Comparison of ENCODE assay signal across 8 cellular contexts in genomic region chr21:44874497-44875331, GRCh38. TPM values are rescaled to one million over a fixed set of nuclear protein-coding genes. Genes with fewer than 3 reads are reported as not detected.
DNase-seq lines count a peak whose midpoint lies in the region; ATAC-seq and TF ChIP-seq lines count a peak whose summit lies in the region.

No MANE protein-coding gene starts in this region.

- peak overlapping the region; percentile 87 for H3K27ac ChIP-seq in muscle layer of duodenum (ENCODE audit: low read length)

- peak overlapping the region; percentile 70 for H3K4me3 ChIP-seq in GM12865 (ENCODE audit: low read depth, low read length)
- H3K4me3 ChIP-seq in muscle layer of duodenum (ENCODE audit: low read depth in 1 of 2, low read length in 2 of 2) = peak overlapping the region; percentile 63 to 92

- no peaks in the 10 kb centered on the region for H3K9me3 ChIP-seq in muscle layer of duodenum (ENCODE audit: control insufficient read depth in 1 of 2, low read length in 2 of 2)

- H3K27me3 Mint-ChIP-seq in activated CD4-positive, alpha-beta T cell treated with anti-CD3 and anti-CD28 coated beads, Interleukin-2, amount 10 ng/mL, durations not matched to agents 24 days and 14 days = no peaks in the 10 kb centered on the region

- H3K9me3 Mint-ChIP-seq in activated CD4-positive, alpha-beta T cell treated with anti-CD3 and anti-CD28 coated beads, Interleukin-2, amount 10 ng/mL, durations not matched to agents 24 days and 14 days = no peaks in the 10 kb centered on the region

- H3K4me1 Mint-ChIP-seq in activated CD4-positive, alpha-beta T cell treated with anti-CD3 and anti-CD28 coated beads, Interleukin-2, amount 10 ng/mL, durations not matched to agents 24 days and 14 days = peaks cover 45% of the 10 kb centered on the region

- peak; percentile 57 for DNase-seq in GM12865 (ENCODE audit: low read depth)
- DNase-seq in HT1080 (ENCODE audit: low read depth) = peak; percentile 40
- peak; percentile 85 for DNase-seq in activated CD4-positive, alpha-beta T cell treated with anti-CD3 and anti-CD28 coated beads, Interleukin-2, amount 10 ng/mL, durations not matched to agents 24 days and 14 days
- DNase-seq in ureter (ENCODE audit: low spot score) = peak; percentile 69
- DNase-seq in midbrain (lab: John Stamatoyannopoulos, UW) = no peak
- no peak for DNase-seq in GOT3 (lab: John Stamatoyannopoulos, UW)

- ATAC-seq in esophagus mucosa = peak; percentile 10

- H3K27me3 ChIP-seq in muscle layer of duodenum (ENCODE audit: low read depth, low read length) = no peaks in the 10 kb centered on the region

- no peaks in the 10 kb centered on the region for H3K36me3 ChIP-seq in muscle layer of duodenum (ENCODE audit: control insufficient read depth in 1 of 2, insufficient read depth in 2 of 2, low read length in 2 of 2)

- TF ChIP-seq CTCF in GM12865 (IDR thresholded peaks at IDR 0.05; ENCODE audit: insufficient read depth, low read depth, low read length, missing control alignments) = no peak

- peak overlapping the region; percentile 92 for H3K27ac Mint-ChIP-seq in activated CD4-positive, alpha-beta T cell treated with anti-CD3 and anti-CD28 coated beads, Interleukin-2, amount 10 ng/mL, durations not matched to agents 24 days and 14 days

- peaks cover 17 to 35% of the 10 kb centered on the region in 2 donors for H3K4me1 ChIP-seq in muscle layer of duodenum (ENCODE audit: control insufficient read depth in 1 of 2, insufficient read depth in 2 of 2, low read length in 2 of 2)

- H3K4me3 Mint-ChIP-seq in activated CD4-positive, alpha-beta T cell treated with anti-CD3 and anti-CD28 coated beads, Interleukin-2, amount 10 ng/mL, durations not matched to agents 24 days and 14 days = peak overlapping the region; percentile 86

- intact Hi-C loops in activated CD4-positive, alpha-beta T cell treated with anti-CD3 and anti-CD28 coated beads, Interleukin-2, amount 10 ng/mL, durations not matched to agents 24 days and 14 days (cut with micrococcal nuclease) = loop anchor here (1.0 to 2.0 kb wide), 4 partner anchors 40 to 364 kb away; partner anchors contain the start of gene UBE2G2

- H3K36me3 Mint-ChIP-seq in activated CD4-positive, alpha-beta T cell treated with anti-CD3 and anti-CD28 coated beads, Interleukin-2, amount 10 ng/mL, durations not matched to agents 24 days and 14 days (ENCODE audit: low read depth) = peaks cover 4% of the 10 kb centered on the region

RNA-seq across cellular contexts. Expression of gene PTTG1IP, which starts 1.2 kb away (rescaled TPM):
- 377 and 408 TPM in 2 replicates for total RNA-seq in HT1080 (2014; rRNA removed; shearing (Covaris generic))
- 335 and 348 TPM in 2 replicates for polyA plus RNA-seq in HT1080 (2015; cell fraction: cytosol; rRNA removed)
- polyA plus RNA-seq in HT1080 (2015; cell fraction: nucleus; rRNA removed) = 228 and 231 TPM in 2 replicates
- 44.2 and 46.5 TPM in 2 replicates for total RNA-seq in activated CD4-positive, alpha-beta T cell treated with anti-CD3 and anti-CD28 coated beads, Interleukin-2, amount 10 ng/mL, durations not matched to agents 24 days and 14 days
- total RNA-seq in esophagus mucosa = 67.1 TPM
- total RNA-seq in ureter = 181 TPM

RNA-seq across cellular contexts. Expression of gene ITGB2, which starts 46.0 kb away (rescaled TPM):
- total RNA-seq in HT1080 (2014; rRNA removed; shearing (Covaris generic)) = 1.6 and 1.8 TPM in 2 replicates
- 4.4 and 5.4 TPM in 2 replicates for polyA plus RNA-seq in HT1080 (2015; cell fraction: cytosol; rRNA removed)
- 6.5 and 8.3 TPM in 2 replicates for polyA plus RNA-seq in HT1080 (2015; cell fraction: nucleus; rRNA removed)
- total RNA-seq in activated CD4-positive, alpha-beta T cell treated with anti-CD3 and anti-CD28 coated beads, Interleukin-2, amount 10 ng/mL, durations not matched to agents 24 days and 14 days = 265 and 266 TPM in 2 replicates
- total RNA-seq in esophagus mucosa = 7.1 TPM
- 35.7 TPM for total RNA-seq in ureter

RNA-seq across cellular contexts. Expression of gene SUMO3, which starts 56.9 kb away (rescaled TPM):
- 130 and 154 TPM in 2 replicates for total RNA-seq in HT1080 (2014; rRNA removed; shearing (Covaris generic))
- polyA plus RNA-seq in HT1080 (2015; cell fraction: cytosol; rRNA removed) = 126 and 140 TPM in 2 replicates
- 26.9 and 27.0 TPM in 2 replicates for polyA plus RNA-seq in HT1080 (2015; cell fraction: nucleus; rRNA removed)
- total RNA-seq in activated CD4-positive, alpha-beta T cell treated with anti-CD3 and anti-CD28 coated beads, Interleukin-2, amount 10 ng/mL, durations not matched to agents 24 days and 14 days = 90.3 and 90.6 TPM in 2 replicates
- total RNA-seq in esophagus mucosa (51.9 TPM), ureter (73.4 TPM)

Comparison
In these comparisons a context has a peak if more than half of its experiments do, and no peak if none do; other contexts are left out.
1. DNase-seq: peak in GM12865 (single experiment), HT1080 (single experiment), activated CD4-positive, alpha-beta T cell treated with anti-CD3 and anti-CD28 coated beads, Interleukin-2, amount 10 ng/mL, durations not matched to agents 24 days and 14 days (single experiment) and ureter (single experiment); none in midbrain (single experiment) and GOT3 (single experiment).